ENCODE assay signal across 12 cellular contexts in genomic region chr14:75281691-75282000, GRCh38. TPM values are rescaled to one million over a fixed set of nuclear protein-coding genes. Genes with fewer than 3 reads are reported as not detected.
DNase-seq lines count a peak whose midpoint lies in the region; ATAC-seq and TF ChIP-seq lines count a peak whose summit lies in the region.
"Had no signal": no experiment of that assay in that cellular context is flagged by ENCODE, and none has a peak within 500 bp of the region (broad histone marks: within the 10 kb centered on the region; RNA-seq: fewer than 3 reads in every experiment).

No MANE protein-coding gene starts in this region.

- peaks cover 30% of the 10 kb centered on the region for H4K20me1 ChIP-seq in PC-9 (ENCODE audit: insufficient read depth)

- H3K9ac ChIP-seq in endodermal cell (ENCODE audit: extremely low read depth, low read length, poor library complexity, severe bottlenecking), result peak overlapping the region; percentile 3

- peak overlapping the region; percentile 99 for H3K4me2 ChIP-seq in PC-9

- H3F3A ChIP-seq in PC-9 (ENCODE audit: insufficient read depth, low read depth), result peaks cover 39% of the 10 kb centered on the region

- no peak overlapping the region for H2AFZ ChIP-seq in PC-9

- H3K27me3 ChIP-seq in PC-9 (ENCODE audit: insufficient read depth, low read depth), result no peaks in the 10 kb centered on the region
- H3K27me3 ChIP-seq in endodermal cell (ENCODE audit: control insufficient read depth, insufficient read depth, low read length, poor library complexity, severe bottlenecking), result no peaks in the 10 kb centered on the region
- H3K27me3 ChIP-seq in effector memory CD4-positive, alpha-beta T cell (replicated peaks; ENCODE audit: control insufficient read depth, insufficient read depth, low read length, poor library complexity, severe bottlenecking), result no peaks in the 10 kb centered on the region

- no peak for ATAC-seq in HG02884 (IDR thresholded peaks at IDR 0.05; ENCODE audit: unreplicated experiment)
- no peak for ATAC-seq in HG03039 (IDR thresholded peaks at IDR 0.05; ENCODE audit: unreplicated experiment)
- ATAC-seq: Panc1 had no signal

- intact Hi-C loops in PC-9 (cut with micrococcal nuclease; ENCODE audit: unreplicated experiment), result no loop called here

- H3K27ac Mint-ChIP-seq in endodermal cell (no peak overlapping the region), nephron progenitor cell (peak overlapping the region; percentile 44)
- H3K27ac Mint-ChIP-seq: activated naive CD4-positive, alpha-beta T cell treated with anti-CD3 and anti-CD28 coated beads, Interleukin-2, amount 10 ng/mL, durations not matched to agents 7 days and 5 days had no signal

- no peak for DNase-seq in PC-9
- DNase-seq in endodermal cell, result no peak
- DNase-seq in nephron progenitor cell, result no peak
- no peak for DNase-seq in effector memory CD4-positive, alpha-beta T cell
- no peak for DNase-seq in NCI-H1436 treated with DMSO at 0.1 percent for 48 hours (lab: John Stamatoyannopoulos, UW)
- DNase-seq: activated naive CD4-positive, alpha-beta T cell treated with anti-CD3 and anti-CD28 coated beads, Interleukin-2, amount 10 ng/mL, durations not matched to agents 7 days and 5 days; AML-193; NCI-H2029 treated with DMSO at 0.1 percent for 48 hours had no signal

- CTCF ChIA-PET in PC-9 (lab: Charles Lee), result interaction anchor here (0.6 to 1.3 kb wide), 6 partner anchors 9 to 113 kb away, joined by 3 to 6 read pairs (median 4); no protein-coding TSS in a partner anchor

- POLR2A ChIA-PET in PC-9 (lab: Charles Lee; ENCODE audit: unreplicated experiment), result interaction anchor here (0.5 to 3.1 kb wide), 15 partner anchors 11 to 550 kb away, joined by 3 to 65 read pairs (median 5); no protein-coding TSS in a partner anchor

- WGBS in endodermal cell (ENCODE audit: insufficient coverage in 1 of 2, insufficient read length in 1 of 2), 2 experiments, result no CpG with 5 or more reads among the region's 1 CpG

- H3K9me2 ChIP-seq in PC-9 (ENCODE audit: insufficient read depth), result no peaks in the 10 kb centered on the region

- peaks cover 31% of the 10 kb centered on the region for H3K4me1 Mint-ChIP-seq in endodermal cell
- H3K4me1 Mint-ChIP-seq in nephron progenitor cell, result peaks cover 50% of the 10 kb centered on the region

- H3K9me3 Mint-ChIP-seq in endodermal cell (no peaks in the 10 kb centered on the region), nephron progenitor cell (no peaks in the 10 kb centered on the region)
- H3K9me3 Mint-ChIP-seq: activated naive CD4-positive, alpha-beta T cell treated with anti-CD3 and anti-CD28 coated beads, Interleukin-2, amount 10 ng/mL, durations not matched to agents 7 days and 5 days had no signal

- H3K4me3 Mint-ChIP-seq in endodermal cell, result no peak overlapping the region
- H3K4me3 Mint-ChIP-seq in nephron progenitor cell, result peak overlapping the region; percentile 77
- H3K4me3 Mint-ChIP-seq: activated naive CD4-positive, alpha-beta T cell treated with anti-CD3 and anti-CD28 coated beads, Interleukin-2, amount 10 ng/mL, durations not matched to agents 7 days and 5 days had no signal

- H3K4me3 ChIP-seq in PC-9 (peak overlapping the region; percentile 19; the same call in 1 of the 2 replicates), endodermal cell (ENCODE audit: low read length) (no peak overlapping the region)
- no peak overlapping the region for H3K4me3 ChIP-seq in effector memory CD4-positive, alpha-beta T cell (ENCODE audit: insufficient read depth, low read depth, low read length, poor library complexity, severe bottlenecking)

- no TSS peak for BruUV-seq in PC-9 (replicated peaks; lab: Mats Ljungman, UMichigan)

- 0 out of 2 replicates have a peak overlapping the region, but pooled peaks have one; percentile 59 for H3K27ac ChIP-seq in 22Rv1
- no peak overlapping the region for H3K27ac ChIP-seq in PC-9
- no peak overlapping the region for H3K27ac ChIP-seq in endodermal cell (ENCODE audit: low read depth, low read length)
- no peak overlapping the region for H3K27ac ChIP-seq in effector memory CD4-positive, alpha-beta T cell (ENCODE audit: insufficient read depth, low read length, poor library complexity, severe bottlenecking)

- H3K79me2 ChIP-seq in PC-9 (ENCODE audit: low read depth), result peaks cover 31% of the 10 kb centered on the region

- H3K36me3 ChIP-seq in PC-9 (ENCODE audit: low read depth), result peaks cover 19% of the 10 kb centered on the region
- no peaks in the 10 kb centered on the region for H3K36me3 ChIP-seq in endodermal cell (ENCODE audit: control insufficient read depth, insufficient read depth, low read length)
- H3K36me3 ChIP-seq in effector memory CD4-positive, alpha-beta T cell (ENCODE audit: control insufficient read depth, insufficient read depth, low read length), result peaks cover 25% of the 10 kb centered on the region

- H3K9me3 ChIP-seq in PC-9 (ENCODE audit: insufficient read depth, low read depth) (no peaks in the 10 kb centered on the region), endodermal cell (ENCODE audit: control insufficient read depth, low read length) (no peaks in the 10 kb centered on the region)
- H3K9me3 ChIP-seq in effector memory CD4-positive, alpha-beta T cell (ENCODE audit: control insufficient read depth, low read length), result no peaks in the 10 kb centered on the region

- H3K27me3 Mint-ChIP-seq in endodermal cell (ENCODE audit: insufficient read depth) (peaks cover 21% of the 10 kb centered on the region), nephron progenitor cell (ENCODE audit: low read depth, poor library complexity) (peaks cover 34% of the 10 kb centered on the region)

- H3K36me3 Mint-ChIP-seq in endodermal cell (ENCODE audit: low read depth) (peaks cover 15% of the 10 kb centered on the region), nephron progenitor cell (ENCODE audit: low read depth) (peaks cover 24% of the 10 kb centered on the region)

- H3K4me1 ChIP-seq in PC-9 (replicated peaks; ENCODE audit: insufficient read depth) (peaks cover 48% of the 10 kb centered on the region), endodermal cell (ENCODE audit: control insufficient read depth, insufficient read depth, low read length) (peaks cover 8% of the 10 kb centered on the region)
- peaks cover 19% of the 10 kb centered on the region for H3K4me1 ChIP-seq in effector memory CD4-positive, alpha-beta T cell (ENCODE audit: control insufficient read depth, insufficient read depth, low read length, poor library complexity, severe bottlenecking)

- TF ChIP-seq CTCF in 22Rv1 (IDR thresholded peaks at IDR 0.05), result no peak
- no peak for TF ChIP-seq CTCF in PC-9 (conservative IDR thresholded peaks at IDR 0.05)
- no peak for TF ChIP-seq CTCF in endodermal cell (conservative IDR thresholded peaks at IDR 0.05)
- TF ChIP-seq CTCF in nephron progenitor cell (IDR thresholded peaks at IDR 0.05), result no peak

RNA-seq across cellular contexts. Expression of gene FOS, which starts 3.0 kb away (rescaled TPM):
- total RNA-seq in PC-9 (2021), result 84.6 and 154 TPM in 2 replicates
- total RNA-seq in endodermal cell, result 10 to 100 TPM; 10.3 to 14.0 TPM
- polyA plus RNA-seq in endodermal cell (2013, experiment 1 of 2), result 7.9 TPM
- polyA plus RNA-seq in endodermal cell (2013, experiment 2 of 2), result 23.5 TPM
